Comparison of ENCODE assay signal across 14 cellular contexts in genomic region chr7:116534790-116535189, GRCh38. TPM values are rescaled to one million over a fixed set of nuclear protein-coding genes. Genes with fewer than 3 reads are reported as not detected.
DNase-seq lines count a peak whose midpoint lies in the region; ATAC-seq and TF ChIP-seq lines count a peak whose summit lies in the region.
"Had no signal": no experiment of that assay in that cellular context is flagged by ENCODE, and none has a peak within 500 bp of the region (broad histone marks: within the 10 kb centered on the region; RNA-seq: fewer than 3 reads in every experiment).

No MANE protein-coding gene starts in this region.

- no peaks in the 10 kb centered on the region for H3K9me3 ChIP-seq in tibial nerve

- H3K27me3 ChIP-seq in tibial nerve = no peaks in the 10 kb centered on the region

- peaks cover 7% of the 10 kb centered on the region for H3K9me3 Mint-ChIP-seq in mesothelial cell of epicardium

- ATAC-seq in left lobe of liver = peak; percentile 64
- no peak for ATAC-seq in GM21786 (IDR thresholded peaks at IDR 0.05; ENCODE audit: unreplicated experiment)

- peaks cover 0 to 29% (median 0%) of the 10 kb centered on the region in 3 donors for H3K36me3 ChIP-seq in tibial nerve

- 81 to 82% methylated on average over 2 of the region's 2 CpGs for WGBS in tibial nerve, 2 donors

- H3K4me1 Mint-ChIP-seq in mesothelial cell of epicardium = peaks cover 6% of the 10 kb centered on the region
- H3K4me1 Mint-ChIP-seq: CD4-positive, CD25-positive, alpha-beta regulatory T cell had no signal

- TF ChIP-seq EP300 in tibial nerve (IDR thresholded peaks at IDR 0.05) = peak in 1 of 2 donors; percentile 74

- peak overlapping the region in 3 of 4 donors; percentile 18 to 44 (median 25) for H3K27ac ChIP-seq in tibial nerve

- no peak for TF ChIP-seq POLR2A in tibial nerve (IDR thresholded peaks at IDR 0.05)

- TF ChIP-seq CTCF in tibial nerve (IDR thresholded peaks at IDR 0.05) (no peak), mesothelial cell of epicardium (IDR thresholded peaks at IDR 0.05; ENCODE audit: unreplicated experiment) (no peak)

- peaks cover 0 to 51% (median 0%) of the 10 kb centered on the region in 4 donors for H3K4me1 ChIP-seq in tibial nerve

- H3K27me3 Mint-ChIP-seq in mesothelial cell of epicardium (ENCODE audit: low read depth) = no peaks in the 10 kb centered on the region

- DNase-seq in GM04504 (ENCODE audit: low read depth) (peak; percentile 73), dermis blood vessel endothelial cell (peak; percentile 64), left lobe of liver (ENCODE audit: low spot score) (peak; percentile 68), tibial nerve (ENCODE audit: low spot score in 2 of 2) (peak in 1 of 2 donors; percentile 50), NCI-H774 (lab: John Stamatoyannopoulos, UW) (no peak), NCI-H187 (lab: John Stamatoyannopoulos, UW) (no peak), mesothelial cell of epicardium (ENCODE audit: low spot score in 2 of 2, unreplicated experiment in 2 of 2) (no peak)
- DNase-seq: activated CD4-positive, alpha-beta T cell treated with anti-CD3 and anti-CD28 coated beads, Interleukin-2, amount 50 U/mL, for 48 hours; amniotic stem cell; CD4-positive, CD25-positive, alpha-beta regulatory T cell; mesendoderm; NK-92 treated with Interleukin-12 subunit alpha and Interleukin-12 subunit beta, amount 100 ng/mL, for 24 hours had no signal

- no peak overlapping the region for H3K4me3 ChIP-seq in tibial nerve

- peaks cover 3% of the 10 kb centered on the region for H3K36me3 Mint-ChIP-seq in mesothelial cell of epicardium
- H3K36me3 Mint-ChIP-seq: CD4-positive, CD25-positive, alpha-beta regulatory T cell had no signal

- H3K4me3 Mint-ChIP-seq in mesothelial cell of epicardium = no peak overlapping the region
- H3K4me3 Mint-ChIP-seq: CD4-positive, CD25-positive, alpha-beta regulatory T cell; stimulated activated naive CD8-positive, alpha-beta T cell treated with anti-CD3 and anti-CD28 coated beads, Interleukin-15, Interleukin-2, amounts not matched to agents 100 ng/mL and 50 ng/mL, for 24 hours had no signal

- no peak overlapping the region for H3K27ac Mint-ChIP-seq in mesothelial cell of epicardium
- H3K27ac Mint-ChIP-seq: CD4-positive, CD25-positive, alpha-beta regulatory T cell; stimulated activated naive CD8-positive, alpha-beta T cell treated with anti-CD3 and anti-CD28 coated beads, Interleukin-15, Interleukin-2, amounts not matched to agents 100 ng/mL and 50 ng/mL, for 24 hours had no signal

RNA-seq across cellular contexts. Expression of gene CAV1, which starts 10.0 kb away (rescaled TPM):
- total RNA-seq in dermis blood vessel endothelial cell = 1,771 and 3,866 TPM in 2 replicates
- 9.3 TPM for total RNA-seq in left lobe of liver
- 100 to 1,000 TPM; 196 to 375 (median 312) TPM for total RNA-seq in tibial nerve
- total RNA-seq in mesothelial cell of epicardium = 2.6 to 3.4 TPM (median 2.7 TPM) in 3 replicates
- total RNA-seq: CD4-positive, CD25-positive, alpha-beta regulatory T cell had no signal

RNA-seq across cellular contexts. Expression of gene CAV2, which starts 35.3 kb away (rescaled TPM):
- total RNA-seq in dermis blood vessel endothelial cell (247 and 291 TPM in 2 replicates), left lobe of liver (28.4 TPM), tibial nerve (100 to 1,000 TPM in 3 of 4 donors, 10 to 100 TPM in 1; 86.4 to 172 (median 132) TPM), mesothelial cell of epicardium (8.5 to 10.8 TPM (median 8.9 TPM) in 3 replicates)
- total RNA-seq: CD4-positive, CD25-positive, alpha-beta regulatory T cell had no signal

Comparison
In these comparisons a context has a peak if more than half of its experiments do, and no peak if none do; other contexts are left out.
1. DNase-seq: peak in GM04504 (single experiment), dermis blood vessel endothelial cell (single experiment) and left lobe of liver (single experiment); none in NCI-H774 (single experiment), NCI-H187 (0 of 2) and mesothelial cell of epicardium (0 of 2).
2. RNA of gene CAV1, which starts 10.0 kb away (total RNA-seq): 1,771 to 3,866 TPM in dermis blood vessel endothelial cell and 196 to 375 TPM in tibial nerve; 9.3 TPM in left lobe of liver (single experiment) and 2.6 to 3.4 TPM in mesothelial cell of epicardium; every median in the first group is over 10 times any median in the second.